In genomic region chr11:121661796-121662508, GRCh38 we compare ENCODE assay signal across 12 cellular contexts.
A peak's percentile ranks its signal among the peaks of the same experiment; 100 is the strongest.
DNase-seq lines count a peak whose midpoint lies in the region; ATAC-seq and TF ChIP-seq lines count a peak whose summit lies in the region.
"Had no signal": no experiment of that assay in that cellular context is flagged by ENCODE, and none has a peak within 500 bp of the region (broad histone marks: within the 10 kb centered on the region; RNA-seq: fewer than 3 reads in every experiment).

No MANE protein-coding gene starts in this region.

- 70 to 86% (median 72%) methylated on average over 6 of the region's 6 CpGs for WGBS in stomach, 5 donors

- no peak for TF ChIP-seq POLR2A in stomach (IDR thresholded peaks at IDR 0.05)

- ATAC-seq in stimulated activated naive CD8-positive, alpha-beta T cell treated with anti-CD3 and anti-CD28 coated beads, Interleukin-15, Interleukin-2, amounts not matched to agents 100 U/mL and 50 U/mL, for 24 hours: no peak

- H3K27me3 ChIP-seq in stomach: peaks cover 0 to 6% (median 0%) of the 10 kb centered on the region in 3 donors
- H3K27me3 ChIP-seq: tibial nerve had no signal

- TF ChIP-seq EP300 in stomach (IDR thresholded peaks at IDR 0.05): no peak

- TF ChIP-seq CTCF in GM20000 (IDR thresholded peaks at IDR 0.05; ENCODE audit: extremely low read depth, missing control alignments) (no peak), stomach (IDR thresholded peaks at IDR 0.05) (no peak)

- H3K4me1 ChIP-seq in stomach: peaks cover 0 to 2% (median 2%) of the 10 kb centered on the region in 4 donors

- H3K36me3 ChIP-seq in stomach: no peaks in the 10 kb centered on the region
- H3K36me3 ChIP-seq: tibial nerve had no signal

- in situ Hi-C loops in G401 (cut with HindIII; ENCODE audit: low sequenced_read_pairs): no loop called here

- no peaks in the 10 kb centered on the region for H3K9me3 ChIP-seq in stomach
- H3K9me3 ChIP-seq: tibial nerve had no signal

- no peak overlapping the region for H3K27ac ChIP-seq in stomach

- intact Hi-C loops in stomach (cut with DNase I; ENCODE audit: low total_unique reads): no loop called here

- H3K4me3 ChIP-seq in stomach: no peak overlapping the region
- H3K4me3 ChIP-seq: tibial nerve had no signal

- DNase-seq in G401 (ENCODE audit: low spot score): peak; percentile 66
- peak; percentile 96 for DNase-seq in NCI-H69 (lab: John Stamatoyannopoulos, UW)
- peak; percentile 83 for DNase-seq in fibroblast of gingiva (ENCODE audit: low read depth)
- peak; percentile 32 for DNase-seq in renal cortical epithelial cell (ENCODE audit: low read depth)
- DNase-seq in GM20000 (ENCODE audit: low spot score): no peak
- DNase-seq in stomach: no peak
- DNase-seq in NCI-H2171 (lab: John Stamatoyannopoulos, UW): no peak
- no peak for DNase-seq in stimulated activated naive CD8-positive, alpha-beta T cell treated with anti-CD3 and anti-CD28 coated beads, Interleukin-15, Interleukin-2, amounts not matched to agents 100 U/mL and 50 U/mL, for 24 hours
- DNase-seq: activated CD4-positive, alpha-beta memory T cell treated with anti-CD3 and anti-CD28 coated beads, Interleukin-2, amount 10 ng/mL, durations not matched to agents 7 days and 5 days; Calu3; erythroblast had no signal

Comparison
In these comparisons a context has a peak if more than half of its experiments do, and no peak if none do; other contexts are left out.
1. DNase-seq: peak in G401 (single experiment), NCI-H69 (single experiment), fibroblast of gingiva (single experiment) and renal cortical epithelial cell (single experiment); none in GM20000 (single experiment), stomach (single experiment), NCI-H2171 (single experiment) and stimulated activated naive CD8-positive, alpha-beta T cell treated with anti-CD3 and anti-CD28 coated beads, Interleukin-15, Interleukin-2, amounts not matched to agents 100 U/mL and 50 U/mL, for 24 hours (single experiment).